ENCODE assay signal across 1 cellular context in the genomic region with DNA sequence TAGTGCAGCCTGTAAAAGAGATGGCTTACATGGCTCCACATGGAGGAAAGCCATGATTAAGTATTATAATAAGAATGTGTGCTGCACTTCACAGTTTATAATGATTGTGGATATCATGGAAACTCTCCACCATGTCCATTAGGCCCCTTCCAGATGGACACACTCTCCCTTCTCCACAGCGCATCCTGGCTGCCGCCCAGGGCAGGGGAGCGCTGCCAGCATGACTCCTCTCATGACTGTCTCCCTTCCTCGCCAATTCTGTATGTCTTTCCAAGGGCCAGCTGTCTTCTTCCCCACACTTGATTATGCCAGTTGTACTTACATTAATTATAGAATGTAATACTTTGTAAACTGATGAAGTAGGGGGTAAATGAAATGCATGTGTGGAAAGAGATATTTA.
TF ChIP-seq lines count a peak whose summit lies in the region.

No MANE protein-coding gene starts in this region.

TF ChIP-seq in GM23338, 12 proteins besides CTCF, POLR2A, EP300 and RAD21 (continued from another document):
- TF ChIP-seq, protein P1, sequence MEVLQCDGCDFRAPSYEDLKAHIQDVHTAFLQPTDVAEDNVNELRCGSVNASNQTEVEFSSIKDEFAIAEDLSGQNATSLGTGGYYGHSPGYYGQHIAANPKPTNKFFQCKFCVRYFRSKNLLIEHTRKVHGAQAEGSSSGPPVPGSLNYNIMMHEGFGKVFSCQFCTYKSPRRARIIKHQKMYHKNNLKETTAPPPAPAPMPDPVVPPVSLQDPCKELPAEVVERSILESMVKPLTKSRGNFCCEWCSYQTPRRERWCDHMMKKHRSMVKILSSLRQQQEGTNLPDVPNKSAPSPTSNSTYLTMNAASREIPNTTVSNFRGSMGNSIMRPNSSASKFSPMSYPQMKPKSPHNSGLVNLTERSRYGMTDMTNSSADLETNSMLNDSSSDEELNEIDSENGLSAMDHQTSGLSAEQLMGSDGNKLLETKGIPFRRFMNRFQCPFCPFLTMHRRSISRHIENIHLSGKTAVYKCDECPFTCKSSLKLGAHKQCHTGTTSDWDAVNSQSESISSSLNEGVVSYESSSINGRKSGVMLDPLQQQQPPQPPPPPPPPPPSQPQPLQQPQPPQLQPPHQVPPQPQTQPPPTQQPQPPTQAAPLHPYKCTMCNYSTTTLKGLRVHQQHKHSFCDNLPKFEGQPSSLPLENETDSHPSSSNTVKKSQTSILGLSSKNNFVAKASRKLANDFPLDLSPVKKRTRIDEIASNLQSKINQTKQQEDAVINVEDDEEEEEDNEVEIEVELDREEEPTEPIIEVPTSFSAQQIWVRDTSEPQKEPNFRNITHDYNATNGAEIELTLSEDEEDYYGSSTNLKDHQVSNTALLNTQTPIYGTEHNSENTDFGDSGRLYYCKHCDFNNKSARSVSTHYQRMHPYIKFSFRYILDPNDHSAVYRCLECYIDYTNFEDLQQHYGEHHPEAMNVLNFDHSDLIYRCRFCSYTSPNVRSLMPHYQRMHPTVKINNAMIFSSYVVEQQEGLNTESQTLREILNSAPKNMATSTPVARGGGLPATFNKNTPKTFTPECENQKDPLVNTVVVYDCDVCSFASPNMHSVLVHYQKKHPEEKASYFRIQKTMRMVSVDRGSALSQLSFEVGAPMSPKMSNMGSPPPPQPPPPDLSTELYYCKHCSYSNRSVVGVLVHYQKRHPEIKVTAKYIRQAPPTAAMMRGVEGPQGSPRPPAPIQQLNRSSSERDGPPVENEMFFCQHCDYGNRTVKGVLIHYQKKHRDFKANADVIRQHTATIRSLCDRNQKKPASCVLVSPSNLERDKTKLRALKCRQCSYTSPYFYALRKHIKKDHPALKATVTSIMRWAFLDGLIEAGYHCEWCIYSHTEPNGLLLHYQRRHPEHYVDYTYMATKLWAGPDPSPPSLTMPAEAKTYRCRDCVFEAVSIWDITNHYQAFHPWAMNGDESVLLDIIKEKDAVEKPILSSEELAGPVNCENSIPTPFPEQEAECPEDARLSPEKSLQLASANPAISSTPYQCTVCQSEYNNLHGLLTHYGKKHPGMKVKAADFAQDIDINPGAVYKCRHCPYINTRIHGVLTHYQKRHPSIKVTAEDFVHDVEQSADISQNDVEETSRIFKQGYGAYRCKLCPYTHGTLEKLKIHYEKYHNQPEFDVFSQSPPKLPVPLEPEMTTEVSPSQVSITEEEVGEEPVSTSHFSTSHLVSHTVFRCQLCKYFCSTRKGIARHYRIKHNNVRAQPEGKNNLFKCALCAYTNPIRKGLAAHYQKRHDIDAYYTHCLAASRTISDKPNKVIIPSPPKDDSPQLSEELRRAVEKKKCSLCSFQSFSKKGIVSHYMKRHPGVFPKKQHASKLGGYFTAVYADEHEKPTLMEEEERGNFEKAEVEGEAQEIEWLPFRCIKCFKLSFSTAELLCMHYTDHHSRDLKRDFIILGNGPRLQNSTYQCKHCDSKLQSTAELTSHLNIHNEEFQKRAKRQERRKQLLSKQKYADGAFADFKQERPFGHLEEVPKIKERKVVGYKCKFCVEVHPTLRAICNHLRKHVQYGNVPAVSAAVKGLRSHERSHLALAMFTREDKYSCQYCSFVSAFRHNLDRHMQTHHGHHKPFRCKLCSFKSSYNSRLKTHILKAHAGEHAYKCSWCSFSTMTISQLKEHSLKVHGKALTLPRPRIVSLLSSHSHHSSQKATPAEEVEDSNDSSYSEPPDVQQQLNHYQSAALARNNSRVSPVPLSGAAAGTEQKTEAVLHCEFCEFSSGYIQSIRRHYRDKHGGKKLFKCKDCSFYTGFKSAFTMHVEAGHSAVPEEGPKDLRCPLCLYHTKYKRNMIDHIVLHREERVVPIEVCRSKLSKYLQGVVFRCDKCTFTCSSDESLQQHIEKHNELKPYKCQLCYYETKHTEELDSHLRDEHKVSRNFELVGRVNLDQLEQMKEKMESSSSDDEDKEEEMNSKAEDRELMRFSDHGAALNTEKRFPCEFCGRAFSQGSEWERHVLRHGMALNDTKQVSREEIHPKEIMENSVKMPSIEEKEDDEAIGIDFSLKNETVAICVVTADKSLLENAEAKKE (CRISPR knock-in tag; IDR thresholded peaks at IDR 0.05) = no peak
- TF ChIP-seq EZH2phosphoT487 (IDR thresholded peaks at IDR 0.05; ENCODE audit: unreplicated experiment) (no peak), STAT1 (IDR thresholded peaks at IDR 0.05; ENCODE audit: unreplicated experiment) (no peak), NANOG (IDR thresholded peaks at IDR 0.05; ENCODE audit: borderline replicate concordance) (no peak), JUNB (IDR thresholded peaks at IDR 0.05; ENCODE audit: unreplicated experiment) (no peak)
- TF ChIP-seq, protein P2, sequence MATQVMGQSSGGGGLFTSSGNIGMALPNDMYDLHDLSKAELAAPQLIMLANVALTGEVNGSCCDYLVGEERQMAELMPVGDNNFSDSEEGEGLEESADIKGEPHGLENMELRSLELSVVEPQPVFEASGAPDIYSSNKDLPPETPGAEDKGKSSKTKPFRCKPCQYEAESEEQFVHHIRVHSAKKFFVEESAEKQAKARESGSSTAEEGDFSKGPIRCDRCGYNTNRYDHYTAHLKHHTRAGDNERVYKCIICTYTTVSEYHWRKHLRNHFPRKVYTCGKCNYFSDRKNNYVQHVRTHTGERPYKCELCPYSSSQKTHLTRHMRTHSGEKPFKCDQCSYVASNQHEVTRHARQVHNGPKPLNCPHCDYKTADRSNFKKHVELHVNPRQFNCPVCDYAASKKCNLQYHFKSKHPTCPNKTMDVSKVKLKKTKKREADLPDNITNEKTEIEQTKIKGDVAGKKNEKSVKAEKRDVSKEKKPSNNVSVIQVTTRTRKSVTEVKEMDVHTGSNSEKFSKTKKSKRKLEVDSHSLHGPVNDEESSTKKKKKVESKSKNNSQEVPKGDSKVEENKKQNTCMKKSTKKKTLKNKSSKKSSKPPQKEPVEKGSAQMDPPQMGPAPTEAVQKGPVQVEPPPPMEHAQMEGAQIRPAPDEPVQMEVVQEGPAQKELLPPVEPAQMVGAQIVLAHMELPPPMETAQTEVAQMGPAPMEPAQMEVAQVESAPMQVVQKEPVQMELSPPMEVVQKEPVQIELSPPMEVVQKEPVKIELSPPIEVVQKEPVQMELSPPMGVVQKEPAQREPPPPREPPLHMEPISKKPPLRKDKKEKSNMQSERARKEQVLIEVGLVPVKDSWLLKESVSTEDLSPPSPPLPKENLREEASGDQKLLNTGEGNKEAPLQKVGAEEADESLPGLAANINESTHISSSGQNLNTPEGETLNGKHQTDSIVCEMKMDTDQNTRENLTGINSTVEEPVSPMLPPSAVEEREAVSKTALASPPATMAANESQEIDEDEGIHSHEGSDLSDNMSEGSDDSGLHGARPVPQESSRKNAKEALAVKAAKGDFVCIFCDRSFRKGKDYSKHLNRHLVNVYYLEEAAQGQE (IDR thresholded peaks at IDR 0.05; ENCODE audit: unreplicated experiment) = no peak
